In the genomic region with DNA sequence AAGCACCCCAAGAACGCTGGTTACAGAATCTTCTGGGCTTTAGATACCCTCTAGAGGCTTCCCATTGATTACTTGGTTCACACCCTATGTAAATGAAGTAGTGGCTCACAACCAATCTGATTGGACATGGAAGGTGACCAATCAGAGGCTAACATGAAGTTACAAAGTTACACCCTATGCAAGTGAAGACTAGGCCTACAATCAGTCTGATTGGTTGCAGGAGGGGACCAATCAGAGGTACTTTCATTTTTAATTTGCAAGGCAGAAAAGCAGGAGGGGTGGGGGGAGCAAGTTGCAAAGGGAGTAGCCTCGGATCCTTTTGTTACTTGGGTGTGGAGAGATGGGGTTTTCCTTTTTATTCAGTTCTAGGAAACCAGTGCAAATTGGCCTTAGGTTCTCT, we compare ENCODE assay signal across 1 cellular context.
TF ChIP-seq lines count a peak whose summit lies in the region.

No MANE protein-coding gene starts in this region.

TF ChIP-seq in K562, 482 proteins besides CTCF, POLR2A, EP300 and RAD21:
- TF ChIP-seq ZKSCAN3 (CRISPR knock-in tag; IDR thresholded peaks at IDR 0.05) (peak; percentile 56; the same call in 1 of the 2 replicates), RBM25 (IDR thresholded peaks at IDR 0.05; ENCODE audit: low read depth, low read length, severe bottlenecking) (peak; percentile 38), NFYB (IDR thresholded peaks at IDR 0.05; ENCODE audit: extremely low read depth, insufficient read length) (peak; percentile 22), ZFP36 (IDR thresholded peaks at IDR 0.05; ENCODE audit: low read depth, low read length, partially characterized antibody) (no peak), CSDE1 (IDR thresholded peaks at IDR 0.05) (no peak), CC2D1A (IDR thresholded peaks at IDR 0.05) (peak; percentile 90)
- TF ChIP-seq, protein P1, sequence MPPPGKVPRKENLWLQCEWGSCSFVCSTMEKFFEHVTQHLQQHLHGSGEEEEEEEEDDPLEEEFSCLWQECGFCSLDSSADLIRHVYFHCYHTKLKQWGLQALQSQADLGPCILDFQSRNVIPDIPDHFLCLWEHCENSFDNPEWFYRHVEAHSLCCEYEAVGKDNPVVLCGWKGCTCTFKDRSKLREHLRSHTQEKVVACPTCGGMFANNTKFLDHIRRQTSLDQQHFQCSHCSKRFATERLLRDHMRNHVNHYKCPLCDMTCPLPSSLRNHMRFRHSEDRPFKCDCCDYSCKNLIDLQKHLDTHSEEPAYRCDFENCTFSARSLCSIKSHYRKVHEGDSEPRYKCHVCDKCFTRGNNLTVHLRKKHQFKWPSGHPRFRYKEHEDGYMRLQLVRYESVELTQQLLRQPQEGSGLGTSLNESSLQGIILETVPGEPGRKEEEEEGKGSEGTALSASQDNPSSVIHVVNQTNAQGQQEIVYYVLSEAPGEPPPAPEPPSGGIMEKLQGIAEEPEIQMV (tag; conservative IDR thresholded peaks at IDR 0.05; ENCODE audit: low read depth) = 0 out of 2 replicates have a peak, but pooled peaks have one; percentile 38
- TF ChIP-seq, protein P2, sequence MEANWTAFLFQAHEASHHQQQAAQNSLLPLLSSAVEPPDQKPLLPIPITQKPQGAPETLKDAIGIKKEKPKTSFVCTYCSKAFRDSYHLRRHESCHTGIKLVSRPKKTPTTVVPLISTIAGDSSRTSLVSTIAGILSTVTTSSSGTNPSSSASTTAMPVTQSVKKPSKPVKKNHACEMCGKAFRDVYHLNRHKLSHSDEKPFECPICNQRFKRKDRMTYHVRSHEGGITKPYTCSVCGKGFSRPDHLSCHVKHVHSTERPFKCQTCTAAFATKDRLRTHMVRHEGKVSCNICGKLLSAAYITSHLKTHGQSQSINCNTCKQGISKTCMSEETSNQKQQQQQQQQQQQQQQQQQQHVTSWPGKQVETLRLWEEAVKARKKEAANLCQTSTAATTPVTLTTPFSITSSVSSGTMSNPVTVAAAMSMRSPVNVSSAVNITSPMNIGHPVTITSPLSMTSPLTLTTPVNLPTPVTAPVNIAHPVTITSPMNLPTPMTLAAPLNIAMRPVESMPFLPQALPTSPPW (CRISPR knock-in tag; IDR thresholded peaks at IDR 0.05) = peak; percentile 37; the same call in 1 of the 2 replicates
- TF ChIP-seq, protein P3, sequence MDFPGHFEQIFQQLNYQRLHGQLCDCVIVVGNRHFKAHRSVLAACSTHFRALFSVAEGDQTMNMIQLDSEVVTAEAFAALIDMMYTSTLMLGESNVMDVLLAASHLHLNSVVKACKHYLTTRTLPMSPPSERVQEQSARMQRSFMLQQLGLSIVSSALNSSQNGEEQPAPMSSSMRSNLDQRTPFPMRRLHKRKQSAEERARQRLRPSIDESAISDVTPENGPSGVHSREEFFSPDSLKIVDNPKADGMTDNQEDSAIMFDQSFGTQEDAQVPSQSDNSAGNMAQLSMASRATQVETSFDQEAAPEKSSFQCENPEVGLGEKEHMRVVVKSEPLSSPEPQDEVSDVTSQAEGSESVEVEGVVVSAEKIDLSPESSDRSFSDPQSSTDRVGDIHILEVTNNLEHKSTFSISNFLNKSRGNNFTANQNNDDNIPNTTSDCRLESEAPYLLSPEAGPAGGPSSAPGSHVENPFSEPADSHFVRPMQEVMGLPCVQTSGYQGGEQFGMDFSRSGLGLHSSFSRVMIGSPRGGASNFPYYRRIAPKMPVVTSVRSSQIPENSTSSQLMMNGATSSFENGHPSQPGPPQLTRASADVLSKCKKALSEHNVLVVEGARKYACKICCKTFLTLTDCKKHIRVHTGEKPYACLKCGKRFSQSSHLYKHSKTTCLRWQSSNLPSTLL (IDR thresholded peaks at IDR 0.05) = peak; percentile 60; the same call in 1 of the 2 replicates
